1 cellular context compared by ENCODE assay signal in the genomic region with DNA sequence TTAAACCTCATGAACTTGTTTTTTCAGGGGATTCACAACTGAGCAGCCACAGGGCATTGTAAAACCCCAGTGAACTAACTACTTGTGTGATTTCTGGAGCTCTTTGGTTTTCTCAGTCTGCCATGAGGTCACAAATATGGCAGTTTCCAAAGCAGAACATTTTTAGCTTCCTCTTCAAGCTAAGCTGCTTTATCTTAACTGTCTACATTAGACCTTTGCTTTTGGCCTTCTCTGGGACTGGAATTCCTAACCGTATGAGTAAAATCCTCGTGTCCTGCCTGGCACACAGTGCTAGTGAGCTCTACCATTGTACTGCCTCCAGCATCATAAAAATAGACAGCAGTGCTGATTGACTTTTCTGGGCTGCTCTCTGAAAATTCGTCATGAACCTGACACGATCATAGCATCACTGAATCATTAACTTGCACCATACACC.
TF ChIP-seq lines count a peak whose summit lies in the region.

No MANE protein-coding gene starts in this region.

TF ChIP-seq in SK-N-SH treated with all-trans-retinoic acid at 6 μM for 48 hours, 23 proteins besides CTCF, POLR2A, EP300 and RAD21 (continued from another document):
- TF ChIP-seq, protein P1, sequence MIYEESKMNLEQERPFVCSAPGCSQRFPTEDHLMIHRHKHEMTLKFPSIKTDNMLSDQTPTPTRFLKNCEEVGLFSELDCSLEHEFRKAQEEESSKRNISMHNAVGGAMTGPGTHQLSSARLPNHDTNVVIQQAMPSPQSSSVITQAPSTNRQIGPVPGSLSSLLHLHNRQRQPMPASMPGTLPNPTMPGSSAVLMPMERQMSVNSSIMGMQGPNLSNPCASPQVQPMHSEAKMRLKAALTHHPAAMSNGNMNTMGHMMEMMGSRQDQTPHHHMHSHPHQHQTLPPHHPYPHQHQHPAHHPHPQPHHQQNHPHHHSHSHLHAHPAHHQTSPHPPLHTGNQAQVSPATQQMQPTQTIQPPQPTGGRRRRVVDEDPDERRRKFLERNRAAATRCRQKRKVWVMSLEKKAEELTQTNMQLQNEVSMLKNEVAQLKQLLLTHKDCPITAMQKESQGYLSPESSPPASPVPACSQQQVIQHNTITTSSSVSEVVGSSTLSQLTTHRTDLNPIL (CRISPR knock-in tag; IDR thresholded peaks at IDR 0.05; ENCODE audit: low read depth), result no peak
- no peak for TF ChIP-seq ZNF8 (CRISPR knock-in tag; IDR thresholded peaks at IDR 0.05)
TF ChIP-seq in SK-N-SH treated with all-trans-retinoic acid at 6 μM for 48 hours: peak in this region for 6.
